2 cellular contexts compared by ENCODE assay signal in the genomic region with DNA sequence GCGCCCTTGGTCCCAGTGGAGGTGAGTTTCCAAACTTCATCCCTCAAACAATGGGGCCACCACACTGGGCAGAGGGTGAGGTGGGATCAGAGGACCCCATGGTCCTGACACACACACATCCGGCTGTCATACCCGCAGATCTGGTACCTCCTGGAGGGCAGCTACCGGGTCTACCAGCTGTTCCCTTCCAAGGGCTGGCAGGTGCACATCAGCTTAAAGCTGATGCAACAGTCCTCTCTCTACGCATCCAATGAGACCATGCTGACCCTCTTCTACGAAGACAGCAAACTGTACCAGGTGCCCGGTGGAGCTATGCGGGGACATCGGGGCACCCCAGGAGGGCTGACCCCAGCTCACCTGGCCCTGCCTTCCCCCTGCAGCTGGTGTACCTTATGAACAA.
TF ChIP-seq lines count a peak whose summit lies in the region.

No MANE protein-coding gene starts in this region.

TF ChIP-seq in H1, 55 proteins besides CTCF, POLR2A, EP300 and RAD21:
- no peak for TF ChIP-seq POU5F1 (IDR thresholded peaks at IDR 0.05; ENCODE audit: low read depth, low read length)
- TF ChIP-seq CTBP2 (IDR thresholded peaks at IDR 0.05; ENCODE audit: borderline replicate concordance, insufficient read depth, insufficient read length, low read length), result no peak
- TF ChIP-seq SRF (IDR thresholded peaks at IDR 0.05; ENCODE audit: low read depth, low read length), result no peak
- TF ChIP-seq TEAD4 (IDR thresholded peaks at IDR 0.05; ENCODE audit: low read depth, low read length), result no peak
- TF ChIP-seq FOSL1 (IDR thresholded peaks at IDR 0.05; ENCODE audit: insufficient read depth, low read depth, low read length), result no peak
- TF ChIP-seq BACH1 (IDR thresholded peaks at IDR 0.05; ENCODE audit: low read length), result no peak
- no peak for TF ChIP-seq GTF2F1 (IDR thresholded peaks at IDR 0.05; ENCODE audit: borderline replicate concordance, low read depth, low read length)
- no peak for TF ChIP-seq KDM4A (IDR thresholded peaks at IDR 0.05; ENCODE audit: low read depth, low read length, severe bottlenecking)
- TF ChIP-seq CBX5 (IDR thresholded peaks at IDR 0.05; ENCODE audit: low read depth, low read length), result no peak
- TF ChIP-seq, protein P1, sequence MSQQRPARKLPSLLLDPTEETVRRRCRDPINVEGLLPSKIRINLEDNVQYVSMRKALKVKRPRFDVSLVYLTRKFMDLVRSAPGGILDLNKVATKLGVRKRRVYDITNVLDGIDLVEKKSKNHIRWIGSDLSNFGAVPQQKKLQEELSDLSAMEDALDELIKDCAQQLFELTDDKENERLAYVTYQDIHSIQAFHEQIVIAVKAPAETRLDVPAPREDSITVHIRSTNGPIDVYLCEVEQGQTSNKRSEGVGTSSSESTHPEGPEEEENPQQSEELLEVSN (IDR thresholded peaks at IDR 0.05), result no peak
- no peak for TF ChIP-seq SP4 (IDR thresholded peaks at IDR 0.05; ENCODE audit: low read length)
- TF ChIP-seq TAF7 (optimal IDR thresholded peaks at IDR 0.05; ENCODE audit: borderline replicate concordance, low read depth, low read length), result no peak
- no peak for TF ChIP-seq ZNF274 (IDR thresholded peaks at IDR 0.05; ENCODE audit: borderline replicate concordance, extremely low read depth, low read length)
- no peak for TF ChIP-seq HDAC2 (IDR thresholded peaks at IDR 0.05; ENCODE audit: borderline replicate concordance in 1 of 2, low read depth in 2 of 2, low read length in 2 of 2)
- TF ChIP-seq CBX8 (IDR thresholded peaks at IDR 0.05; ENCODE audit: borderline replicate concordance, low read depth, low read length), result no peak

TF ChIP-seq in SK-N-SH treated with all-trans-retinoic acid at 6 μM for 48 hours, 23 proteins besides CTCF, POLR2A, EP300 and RAD21:
- TF ChIP-seq, protein P2, sequence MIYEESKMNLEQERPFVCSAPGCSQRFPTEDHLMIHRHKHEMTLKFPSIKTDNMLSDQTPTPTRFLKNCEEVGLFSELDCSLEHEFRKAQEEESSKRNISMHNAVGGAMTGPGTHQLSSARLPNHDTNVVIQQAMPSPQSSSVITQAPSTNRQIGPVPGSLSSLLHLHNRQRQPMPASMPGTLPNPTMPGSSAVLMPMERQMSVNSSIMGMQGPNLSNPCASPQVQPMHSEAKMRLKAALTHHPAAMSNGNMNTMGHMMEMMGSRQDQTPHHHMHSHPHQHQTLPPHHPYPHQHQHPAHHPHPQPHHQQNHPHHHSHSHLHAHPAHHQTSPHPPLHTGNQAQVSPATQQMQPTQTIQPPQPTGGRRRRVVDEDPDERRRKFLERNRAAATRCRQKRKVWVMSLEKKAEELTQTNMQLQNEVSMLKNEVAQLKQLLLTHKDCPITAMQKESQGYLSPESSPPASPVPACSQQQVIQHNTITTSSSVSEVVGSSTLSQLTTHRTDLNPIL (CRISPR knock-in tag; IDR thresholded peaks at IDR 0.05; ENCODE audit: low read depth), result no peak
- TF ChIP-seq ISL1 (CRISPR knock-in tag; IDR thresholded peaks at IDR 0.05), result no peak
- no peak for TF ChIP-seq TOX (CRISPR knock-in tag; IDR thresholded peaks at IDR 0.05; ENCODE audit: borderline replicate concordance)
- TF ChIP-seq BACH2 (CRISPR knock-in tag; IDR thresholded peaks at IDR 0.05; ENCODE audit: borderline replicate concordance), result no peak
- TF ChIP-seq, protein P3, sequence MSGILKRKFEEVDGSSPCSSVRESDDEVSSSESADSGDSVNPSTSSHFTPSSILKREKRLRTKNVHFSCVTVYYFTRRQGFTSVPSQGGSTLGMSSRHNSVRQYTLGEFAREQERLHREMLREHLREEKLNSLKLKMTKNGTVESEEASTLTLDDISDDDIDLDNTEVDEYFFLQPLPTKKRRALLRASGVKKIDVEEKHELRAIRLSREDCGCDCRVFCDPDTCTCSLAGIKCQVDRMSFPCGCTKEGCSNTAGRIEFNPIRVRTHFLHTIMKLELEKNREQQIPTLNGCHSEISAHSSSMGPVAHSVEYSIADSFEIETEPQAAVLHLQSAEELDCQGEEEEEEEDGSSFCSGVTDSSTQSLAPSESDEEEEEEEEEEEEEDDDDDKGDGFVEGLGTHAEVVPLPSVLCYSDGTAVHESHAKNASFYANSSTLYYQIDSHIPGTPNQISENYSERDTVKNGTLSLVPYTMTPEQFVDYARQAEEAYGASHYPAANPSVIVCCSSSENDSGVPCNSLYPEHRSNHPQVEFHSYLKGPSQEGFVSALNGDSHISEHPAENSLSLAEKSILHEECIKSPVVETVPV (CRISPR knock-in tag; IDR thresholded peaks at IDR 0.05), result no peak
- TF ChIP-seq ZFP30 (CRISPR knock-in tag; IDR thresholded peaks at IDR 0.05), result no peak
- TF ChIP-seq ZNF565 (CRISPR knock-in tag; conservative IDR thresholded peaks at IDR 0.05; ENCODE audit: low read depth), result no peak
- TF ChIP-seq ARNTL (CRISPR knock-in tag; IDR thresholded peaks at IDR 0.05; ENCODE audit: borderline replicate concordance, low read depth), result no peak
- TF ChIP-seq ZC3H10 (CRISPR knock-in tag; IDR thresholded peaks at IDR 0.05), result no peak
- TF ChIP-seq ZNF70 (CRISPR knock-in tag; IDR thresholded peaks at IDR 0.05), result no peak
- TF ChIP-seq GLIS3 (CRISPR knock-in tag; IDR thresholded peaks at IDR 0.05), result no peak
- no peak for TF ChIP-seq ZFP3 (CRISPR knock-in tag; IDR thresholded peaks at IDR 0.05)
- TF ChIP-seq PPARA (CRISPR knock-in tag; IDR thresholded peaks at IDR 0.05; ENCODE audit: borderline replicate concordance), result no peak
- TF ChIP-seq, protein P4, sequence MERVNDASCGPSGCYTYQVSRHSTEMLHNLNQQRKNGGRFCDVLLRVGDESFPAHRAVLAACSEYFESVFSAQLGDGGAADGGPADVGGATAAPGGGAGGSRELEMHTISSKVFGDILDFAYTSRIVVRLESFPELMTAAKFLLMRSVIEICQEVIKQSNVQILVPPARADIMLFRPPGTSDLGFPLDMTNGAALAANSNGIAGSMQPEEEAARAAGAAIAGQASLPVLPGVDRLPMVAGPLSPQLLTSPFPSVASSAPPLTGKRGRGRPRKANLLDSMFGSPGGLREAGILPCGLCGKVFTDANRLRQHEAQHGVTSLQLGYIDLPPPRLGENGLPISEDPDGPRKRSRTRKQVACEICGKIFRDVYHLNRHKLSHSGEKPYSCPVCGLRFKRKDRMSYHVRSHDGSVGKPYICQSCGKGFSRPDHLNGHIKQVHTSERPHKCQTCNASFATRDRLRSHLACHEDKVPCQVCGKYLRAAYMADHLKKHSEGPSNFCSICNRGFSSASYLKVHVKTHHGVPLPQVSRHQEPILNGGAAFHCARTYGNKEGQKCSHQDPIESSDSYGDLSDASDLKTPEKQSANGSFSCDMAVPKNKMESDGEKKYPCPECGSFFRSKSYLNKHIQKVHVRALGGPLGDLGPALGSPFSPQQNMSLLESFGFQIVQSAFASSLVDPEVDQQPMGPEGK (CRISPR knock-in tag; IDR thresholded peaks at IDR 0.05; ENCODE audit: borderline replicate concordance), result no peak
